10 cellular contexts compared by ENCODE assay signal in the genomic region with DNA sequence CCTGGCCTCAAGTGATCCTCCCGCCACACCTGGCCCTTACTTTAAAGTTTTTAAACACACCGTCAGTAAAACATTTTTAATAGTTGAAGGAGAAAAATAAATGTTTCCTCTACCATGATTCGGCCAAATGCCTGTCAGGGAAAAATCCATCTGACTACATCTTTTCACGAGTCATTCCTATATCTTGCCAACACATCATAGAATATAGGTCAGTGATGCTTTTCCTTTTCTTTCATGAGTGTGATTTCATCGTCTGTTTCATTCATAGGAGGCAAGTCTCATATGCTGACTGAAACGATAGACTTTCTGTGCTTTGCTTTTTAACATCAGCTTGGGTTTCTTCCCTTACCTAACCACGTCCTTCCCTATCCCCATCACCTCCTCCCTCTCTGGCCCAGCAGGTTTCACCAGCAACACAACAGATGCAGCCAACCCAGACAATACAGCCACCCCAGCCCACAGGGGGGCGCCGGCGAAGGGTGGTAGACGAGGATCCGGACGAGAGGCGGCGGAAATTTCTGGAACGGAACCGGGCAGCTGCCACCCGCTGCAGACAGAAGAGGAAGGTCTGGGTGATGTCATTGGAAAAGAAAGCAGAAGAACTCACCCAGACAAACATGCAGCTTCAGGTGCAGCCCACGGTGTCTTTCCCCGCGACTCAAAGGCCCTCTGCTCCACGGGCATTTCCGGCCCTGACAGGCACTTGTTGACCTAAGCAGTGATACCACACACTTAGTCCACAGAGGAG.
A peak's percentile ranks its signal among the peaks of the same experiment; 100 is the strongest.
DNase-seq lines count a peak whose midpoint lies in the region; ATAC-seq and TF ChIP-seq lines count a peak whose summit lies in the region.
"Had no signal": no experiment of that assay in that cellular context is flagged by ENCODE, and none has a peak within 500 bp of the region (broad histone marks: within the 10 kb centered on the region; RNA-seq: fewer than 3 reads in every experiment).

No MANE protein-coding gene starts in this region.

- DNase-seq in HCT116 (ENCODE audit: low read depth, low spot score) (no peak), activated B cell treated with CpG ODN at 0.5 μM for 24 hours (peak; percentile 28), right lobe of liver (peak in 2 of 3 donors; percentile 28 to 48), SIG-M5 treated with dmso at 0.1 percent for 504 hours (lab: John Stamatoyannopoulos, UW; ENCODE audit: unreplicated experiment) (no peak)
- no peak for DNase-seq in activated effector memory CD4-positive, alpha-beta T cell treated with anti-CD3 and anti-CD28 coated beads, Interleukin-2, amount 50 U/mL, for 16 hours
- DNase-seq in stimulated activated CD4-positive, alpha-beta T cell treated with anti-CD3 and anti-CD28 coated beads, Interleukin-4, amount 100 ng/mL, for 24 hours, result no peak
- DNase-seq: COR-L47 had no signal

- H3K36me3 ChIP-seq in DOHH2 (ENCODE audit: control insufficient read depth, low read length) (no peaks in the 10 kb centered on the region), HCT116 (ENCODE audit: control insufficient read depth in 1 of 2, insufficient read depth in 2 of 2, low read length in 2 of 2) (no peaks in the 10 kb centered on the region), right lobe of liver (no peaks in the 10 kb centered on the region)

- H3K27ac ChIP-seq in DOHH2 (ENCODE audit: low read depth, low read length) (no peak overlapping the region), HCT116 (ENCODE audit: low read depth, low read length) (no peak overlapping the region), right lobe of liver (no peak overlapping the region)

- no peaks in the 10 kb centered on the region for H3K27me3 Mint-ChIP-seq in activated B cell treated with CpG ODN at 0.5 μM for 24 hours

- RAD21 ChIA-PET in HCT116 (lab: Charles Lee; ENCODE audit: low non-redundant PET in 1 of 2, low total read pairs in 2 of 2, uncharacterized antibody in 2 of 2, unreplicated experiment in 2 of 2), result no interaction called here

- no peaks in the 10 kb centered on the region for H4K20me1 ChIP-seq in DOHH2 (ENCODE audit: control insufficient read depth, insufficient read depth, low read depth, low read length)
- no peaks in the 10 kb centered on the region for H4K20me1 ChIP-seq in HCT116 (ENCODE audit: insufficient read depth)

- H3K79me2 ChIP-seq in DOHH2 (ENCODE audit: control insufficient read depth, low read length) (no peaks in the 10 kb centered on the region), HCT116 (ENCODE audit: insufficient read depth, low read length) (no peaks in the 10 kb centered on the region)

- CTCF ChIA-PET in HCT116 (lab: Charles Lee), result no interaction called here
- CTCF ChIA-PET in activated B cell treated with CpG ODN at 0.5 μM for 24 hours (lab: Charles Lee), result interaction anchor here (0.9 kb wide), 1 partner anchor 45 kb away, joined by 3 read pairs; no protein-coding TSS in a partner anchor

- intact Hi-C loops in HCT116 (cut with micrococcal nuclease), result no loop called here
- intact Hi-C loops in activated B cell treated with CpG ODN at 0.5 μM for 24 hours (cut with micrococcal nuclease), result loop anchor here (1.0 kb wide), 1 partner anchor 45 kb away; no protein-coding TSS in a partner anchor
- intact Hi-C loops in right lobe of liver (cut with DNase I), result no loop called here

- H3K27me3 ChIP-seq in DOHH2 (ENCODE audit: control insufficient read depth, low read length) (no peaks in the 10 kb centered on the region), HCT116 (ENCODE audit: insufficient read depth, low read length) (no peaks in the 10 kb centered on the region), right lobe of liver (no peaks in the 10 kb centered on the region)

- peaks cover 19% of the 10 kb centered on the region for H3K4me1 Mint-ChIP-seq in activated B cell treated with CpG ODN at 0.5 μM for 24 hours

- H2AFZ ChIP-seq in HCT116 (ENCODE audit: low read depth, low read length, poor library complexity, severe bottlenecking), result no peak overlapping the region

- WGBS in right lobe of liver (ENCODE audit: insufficient coverage, low coverage, low lambda C conversion rate, missing lambda C conversion rate), result 62% methylated on average over 12 of the region's 23 CpGs

- POLR2A ChIA-PET in HCT116 (lab: Charles Lee), result no interaction called here
- POLR2A ChIA-PET in activated B cell treated with CpG ODN at 0.5 μM for 24 hours (lab: Charles Lee), result interaction anchor here (0.5 to 0.6 kb wide), 2 partner anchors 22 to 104 kb away, joined by 3 to 4 read pairs; no protein-coding TSS in a partner anchor

- H3K36me3 Mint-ChIP-seq in activated B cell treated with CpG ODN at 0.5 μM for 24 hours (ENCODE audit: low read depth), result no peaks in the 10 kb centered on the region
- H3K36me3 Mint-ChIP-seq: natural killer cell treated with Interleukin-12 subunit alpha and Interleukin-12 subunit beta and Interleukin-15 and Interleukin-18, amount 100 ng/mL, for 72 hours had no signal

- no peaks in the 10 kb centered on the region for H3K4me1 ChIP-seq in DOHH2 (ENCODE audit: control insufficient read depth, low read length)
- peaks cover 0 to 10% of the 10 kb centered on the region in 2 experiments; a peak in 3 of 4 replicates for H3K4me1 ChIP-seq in HCT116 (ENCODE audit: control insufficient read depth in 1 of 2, insufficient read depth in 2 of 2, low read length in 2 of 2)
- H3K4me1 ChIP-seq in right lobe of liver, result no peaks in the 10 kb centered on the region

- no peak overlapping the region for H3K4me3 ChIP-seq in DOHH2 (ENCODE audit: low read length)
- H3K4me3 ChIP-seq in HCT116 (replicated peaks in 1 of 2; ENCODE audit: low read depth in 1 of 2, low read length in 2 of 2), result no peak overlapping the region
- H3K4me3 ChIP-seq in right lobe of liver, result no peak overlapping the region

- TF ChIP-seq POLR2A in HCT116 (IDR thresholded peaks at IDR 0.05; ENCODE audit: borderline replicate concordance, extremely low read depth, insufficient read depth, insufficient read length) (no peak), right lobe of liver (IDR thresholded peaks at IDR 0.05) (no peak)

- H3K4me2 ChIP-seq in DOHH2 (ENCODE audit: low read length), result no peak overlapping the region
- H3K4me2 ChIP-seq in HCT116 (ENCODE audit: low read length), result no peak overlapping the region

- H3K9me2 ChIP-seq in DOHH2 (replicated peaks; ENCODE audit: control insufficient read depth, low read length) (no peaks in the 10 kb centered on the region), HCT116 (ENCODE audit: insufficient read depth) (no peaks in the 10 kb centered on the region)

- H3K9ac ChIP-seq in HCT116 (ENCODE audit: low read length), result no peak overlapping the region

- H3K9me3 ChIP-seq in DOHH2 (ENCODE audit: control insufficient read depth, insufficient read depth, low read length), result no peaks in the 10 kb centered on the region
- no peaks in the 10 kb centered on the region for H3K9me3 ChIP-seq in HCT116 (ENCODE audit: control insufficient read depth in 1 of 2, insufficient read depth in 1 of 2, low read depth in 1 of 2, low read length in 2 of 2)
- no peaks in the 10 kb centered on the region for H3K9me3 ChIP-seq in right lobe of liver

- no peaks in the 10 kb centered on the region for H3F3A ChIP-seq in DOHH2 (ENCODE audit: control insufficient read depth, insufficient read depth)

- BruUV-seq in HCT116 (replicated peaks; lab: Mats Ljungman, UMichigan), result no TSS peak

- ATAC-seq in HCT116 (no peak; the same call in 1 of the 2 replicates), activated B cell treated with CpG ODN at 0.5 μM for 24 hours (ENCODE audit: low read depth) (peak; percentile 73), right lobe of liver (peak in 1 of 4 donors; percentile 32), HG02571 (IDR thresholded peaks at IDR 0.05; ENCODE audit: unreplicated experiment) (no peak)
- ATAC-seq: natural killer cell treated with Interleukin-12 subunit alpha and Interleukin-12 subunit beta and Interleukin-15 and Interleukin-18, amount 100 ng/mL, for 72 hours had no signal

- H3K27ac Mint-ChIP-seq in activated B cell treated with CpG ODN at 0.5 μM for 24 hours, result no peak overlapping the region
- H3K27ac Mint-ChIP-seq: natural killer cell treated with Interleukin-12 subunit alpha and Interleukin-12 subunit beta and Interleukin-15 and Interleukin-18, amount 100 ng/mL, for 72 hours had no signal

- no peak for TF ChIP-seq RAD21 in HCT116 (IDR thresholded peaks at IDR 0.05; ENCODE audit: low read depth)

- peak; percentile 38 for TF ChIP-seq CTCF in DOHH2 (IDR thresholded peaks at IDR 0.05; ENCODE audit: low read depth, low read length, poor library complexity, severe bottlenecking)
- TF ChIP-seq CTCF in HCT116 (IDR thresholded peaks at IDR 0.05 in 2 of 3, conservative IDR thresholded peaks at IDR 0.05 in 1 of 3; ENCODE audit: borderline replicate concordance in 1 of 3, insufficient read depth in 1 of 3, low read depth in 2 of 3, low read length in 2 of 3), result peak in 2 of 3 experiments; percentile 26 to 38; a peak in 3 of 6 replicates
- no peak for TF ChIP-seq CTCF in activated B cell treated with CpG ODN at 0.5 μM for 24 hours (IDR thresholded peaks at IDR 0.05)
- no peak for TF ChIP-seq CTCF in right lobe of liver (IDR thresholded peaks at IDR 0.05)

- H3K4me3 Mint-ChIP-seq in activated B cell treated with CpG ODN at 0.5 μM for 24 hours, result peak overlapping the region; percentile 60
- H3K4me3 Mint-ChIP-seq: natural killer cell treated with Interleukin-12 subunit alpha and Interleukin-12 subunit beta and Interleukin-15 and Interleukin-18, amount 100 ng/mL, for 72 hours had no signal

- no peaks in the 10 kb centered on the region for H3K9me3 Mint-ChIP-seq in activated B cell treated with CpG ODN at 0.5 μM for 24 hours
- H3K9me3 Mint-ChIP-seq: natural killer cell treated with Interleukin-12 subunit alpha and Interleukin-12 subunit beta and Interleukin-15 and Interleukin-18, amount 100 ng/mL, for 72 hours had no signal

TF ChIP-seq in HCT116, 20 proteins besides CTCF, POLR2A, EP300 and RAD21 (continues in another document):
- TF ChIP-seq MAX (IDR thresholded peaks at IDR 0.05) (no peak), EZH2phosphoT487 (IDR thresholded peaks at IDR 0.05; ENCODE audit: borderline replicate concordance) (no peak), SIN3A (IDR thresholded peaks at IDR 0.05; ENCODE audit: low read depth) (no peak), EGR1 (IDR thresholded peaks at IDR 0.05; ENCODE audit: low read depth) (no peak), YY1 (IDR thresholded peaks at IDR 0.05; ENCODE audit: extremely low read depth, insufficient replicate concordance, low read depth, low read length) (no peak), JUND (IDR thresholded peaks at IDR 0.05) (no peak), SRF (IDR thresholded peaks at IDR 0.05; ENCODE audit: low read depth) (no peak), ZFX (IDR thresholded peaks at IDR 0.05) (no peak), FOSL1 (IDR thresholded peaks at IDR 0.05; ENCODE audit: low read depth) (no peak)
- TF ChIP-seq, protein P1, sequence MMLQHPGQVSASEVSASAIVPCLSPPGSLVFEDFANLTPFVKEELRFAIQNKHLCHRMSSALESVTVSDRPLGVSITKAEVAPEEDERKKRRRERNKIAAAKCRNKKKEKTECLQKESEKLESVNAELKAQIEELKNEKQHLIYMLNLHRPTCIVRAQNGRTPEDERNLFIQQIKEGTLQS (IDR thresholded peaks at IDR 0.05), result no peak

Comparison
In these comparisons a context has a peak if more than half of its experiments do, and no peak if none do; other contexts are left out.
1. CTCF ChIP-seq: peak in DOHH2 (single experiment) and HCT116 (2 of 3); none in activated B cell treated with CpG ODN at 0.5 μM for 24 hours (single experiment) and right lobe of liver (0 of 4).
2. DNase-seq: peak in activated B cell treated with CpG ODN at 0.5 μM for 24 hours (single experiment) and right lobe of liver (2 of 3); none in HCT116 (single experiment), activated effector memory CD4-positive, alpha-beta T cell treated with anti-CD3 and anti-CD28 coated beads, Interleukin-2, amount 50 U/mL, for 16 hours (single experiment), stimulated activated CD4-positive, alpha-beta T cell treated with anti-CD3 and anti-CD28 coated beads, Interleukin-4, amount 100 ng/mL, for 24 hours (single experiment) and SIG-M5 treated with dmso at 0.1 percent for 504 hours (single experiment).